Comparison of ENCODE assay signal across 31 cellular contexts in the genomic region with DNA sequence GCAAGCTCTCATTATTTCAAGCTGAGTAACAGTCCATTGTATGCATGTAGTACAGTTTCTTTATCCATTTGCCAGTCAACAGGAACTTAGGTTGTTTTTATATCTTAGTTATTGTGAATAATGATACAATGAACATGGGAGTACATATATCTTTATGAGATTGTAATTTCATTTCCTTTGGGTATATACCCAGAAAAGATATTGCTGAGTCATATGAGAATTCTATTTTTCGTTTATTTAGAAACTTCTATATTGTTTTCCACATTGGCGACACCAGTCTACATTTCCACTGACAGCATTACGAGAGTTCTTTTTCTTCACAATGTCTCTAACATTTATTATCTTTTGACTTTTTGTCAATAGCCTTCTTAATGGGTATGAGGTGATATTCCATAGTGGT.
"Had no signal": no experiment of that assay in that cellular context is flagged by ENCODE, and none has a peak within 500 bp of the region (broad histone marks: within the 10 kb centered on the region; RNA-seq: fewer than 3 reads in every experiment).

No MANE protein-coding gene starts in this region.

- H3K27ac ChIP-seq: body of pancreas, esophagus muscularis mucosa, foreskin keratinocyte, gastrocnemius medialis, heart left ventricle, WERI-Rb-1 had no signal

- H3K36me3 ChIP-seq: esophagus muscularis mucosa, gastrocnemius medialis, heart left ventricle, WERI-Rb-1 had no signal

- H3K4me1 Mint-ChIP-seq: activated B cell treated with CpG ODN at 0.5 μM for 24 hours; activated CD4-positive, alpha-beta memory T cell treated with anti-CD3 and anti-CD28 coated beads, Interleukin-2, amount 10 ng/mL, durations not matched to agents 7 days and 5 days; activated CD4-positive, alpha-beta T cell treated with anti-CD3 and anti-CD28 coated beads, Interleukin-2, amount 10 ng/mL, durations not matched to agents 7 days and 5 days had no signal

- H3K27me3 Mint-ChIP-seq: activated B cell treated with CpG ODN at 0.5 μM for 24 hours; activated CD4-positive, alpha-beta memory T cell treated with anti-CD3 and anti-CD28 coated beads, Interleukin-2, amount 10 ng/mL, durations not matched to agents 7 days and 5 days; activated CD4-positive, alpha-beta T cell treated with anti-CD3 and anti-CD28 coated beads, Interleukin-2, amount 10 ng/mL, durations not matched to agents 7 days and 5 days; activated naive CD8-positive, alpha-beta T cell; activated T-cell treated with anti-CD3 and anti-CD28 coated beads, Interleukin-2, amount 50 U/mL, for 24 hours; effector memory CD8-positive, alpha-beta T cell had no signal

- H3K4me1 ChIP-seq: body of pancreas, gastrocnemius medialis had no signal

- H3K27me3 ChIP-seq: body of pancreas, esophagus muscularis mucosa, foreskin keratinocyte, gastrocnemius medialis, heart left ventricle had no signal

- FAIRE-seq: colon had no signal

- H3K9me3 Mint-ChIP-seq: activated CD4-positive, alpha-beta memory T cell treated with anti-CD3 and anti-CD28 coated beads, Interleukin-2, amount 10 ng/mL, durations not matched to agents 7 days and 5 days; activated CD4-positive, alpha-beta T cell treated with anti-CD3 and anti-CD28 coated beads, Interleukin-2, amount 10 ng/mL, durations not matched to agents 7 days and 5 days had no signal

- H3K27ac Mint-ChIP-seq: activated B cell treated with CpG ODN at 0.5 μM for 24 hours; activated CD4-positive, alpha-beta memory T cell treated with anti-CD3 and anti-CD28 coated beads, Interleukin-2, amount 10 ng/mL, durations not matched to agents 7 days and 5 days; activated CD4-positive, alpha-beta T cell treated with anti-CD3 and anti-CD28 coated beads, Interleukin-2, amount 10 ng/mL, durations not matched to agents 7 days and 5 days; activated naive CD8-positive, alpha-beta T cell; activated T-cell treated with anti-CD3 and anti-CD28 coated beads, Interleukin-2, amount 50 U/mL, for 24 hours; activated T-cell treated with anti-CD3 and anti-CD28 coated beads, Interleukin-2, amount 50 U/mL, for 72 hours; effector memory CD8-positive, alpha-beta T cell had no signal

- H3K36me3 Mint-ChIP-seq: activated naive CD8-positive, alpha-beta T cell had no signal

- H3K4me3 Mint-ChIP-seq: activated B cell treated with CpG ODN at 0.5 μM for 24 hours; activated CD4-positive, alpha-beta memory T cell treated with anti-CD3 and anti-CD28 coated beads, Interleukin-2, amount 10 ng/mL, durations not matched to agents 7 days and 5 days; activated CD4-positive, alpha-beta T cell treated with anti-CD3 and anti-CD28 coated beads, Interleukin-2, amount 10 ng/mL, durations not matched to agents 7 days and 5 days; activated naive CD8-positive, alpha-beta T cell; activated T-cell treated with anti-CD3 and anti-CD28 coated beads, Interleukin-2, amount 50 U/mL, for 24 hours; activated T-cell treated with anti-CD3 and anti-CD28 coated beads, Interleukin-2, amount 50 U/mL, for 72 hours; effector memory CD8-positive, alpha-beta T cell had no signal

- ATAC-seq: activated T-cell treated with anti-CD3 and anti-CD28 coated beads, Interleukin-2, amount 50 U/mL, for 72 hours; body of pancreas; effector memory CD8-positive, alpha-beta T cell; foreskin keratinocyte; gastrocnemius medialis; heart left ventricle had no signal

- H3K9me3 ChIP-seq: body of pancreas, esophagus muscularis mucosa, gastrocnemius medialis, heart left ventricle had no signal

- H3K4me3 ChIP-seq: body of pancreas, esophagus muscularis mucosa, gastrocnemius medialis, heart left ventricle had no signal

- DNase-seq: activated B cell treated with CpG ODN at 0.5 μM for 24 hours; activated CD4-positive, alpha-beta memory T cell treated with anti-CD3 and anti-CD28 coated beads, Interleukin-2, amount 10 ng/mL, durations not matched to agents 7 days and 5 days; activated CD4-positive, alpha-beta T cell treated with anti-CD3 and anti-CD28 coated beads for 1 hour; activated CD4-positive, alpha-beta T cell treated with anti-CD3 and anti-CD28 coated beads for 4 hours; activated CD4-positive, alpha-beta T cell treated with anti-CD3 and anti-CD28 coated beads, Interleukin-2, amount 10 ng/mL, durations not matched to agents 7 days and 5 days; activated CD4-positive, alpha-beta T cell treated with anti-CD3 and anti-CD28 coated beads, Interleukin-2, amount 50 U/mL, for 4 hours; activated CD8-positive, alpha-beta memory T cell treated with anti-CD3 and anti-CD28 coated beads, Interleukin-2, amount 50 U/mL, for 48 hours; activated gamma-delta T cell; activated naive CD4-positive, alpha-beta T cell; activated naive CD4-positive, alpha-beta T cell treated with anti-CD3 and anti-CD28 coated beads, Interleukin-2, amount 50 U/mL, for 16 hours; activated T-cell treated with anti-CD3 and anti-CD28 coated beads for 4 hours; activated T-cell treated with anti-CD3 and anti-CD28 coated beads, Interleukin-2, amount 50 U/mL, for 24 hours; activated T-cell treated with anti-CD3 and anti-CD28 coated beads, Interleukin-2, amount 50 U/mL, for 72 hours; amniotic stem cell; anterior cingulate cortex; body of pancreas; caudate nucleus; cortex of kidney; dermis blood vessel endothelial cell; effector CD4-positive, alpha-beta T cell; effector memory CD8-positive, alpha-beta T cell; erythroblast; foreskin keratinocyte; gastrocnemius medialis; glutamatergic neuron; heart left ventricle; T-helper 2 cell; WERI-Rb-1 had no signal
